1 cellular context compared by ENCODE assay signal in genomic region chr21:41121785-41122415, GRCh38.
TF ChIP-seq lines count a peak whose summit lies in the region.

No MANE protein-coding gene starts in this region.

TF ChIP-seq in K562, 482 proteins besides CTCF, POLR2A, EP300 and RAD21 (continued from another document):
- TF ChIP-seq DEAF1 (CRISPR knock-in tag; IDR thresholded peaks at IDR 0.05), result peak; percentile 51; the same call in 1 of the 2 replicates
- TF ChIP-seq, protein P1, sequence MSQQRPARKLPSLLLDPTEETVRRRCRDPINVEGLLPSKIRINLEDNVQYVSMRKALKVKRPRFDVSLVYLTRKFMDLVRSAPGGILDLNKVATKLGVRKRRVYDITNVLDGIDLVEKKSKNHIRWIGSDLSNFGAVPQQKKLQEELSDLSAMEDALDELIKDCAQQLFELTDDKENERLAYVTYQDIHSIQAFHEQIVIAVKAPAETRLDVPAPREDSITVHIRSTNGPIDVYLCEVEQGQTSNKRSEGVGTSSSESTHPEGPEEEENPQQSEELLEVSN (IDR thresholded peaks at IDR 0.05; ENCODE audit: borderline replicate concordance in 1 of 2, extremely low read depth in 1 of 2, insufficient read depth in 1 of 2, insufficient read length in 1 of 2, low read depth in 1 of 2, low read length in 1 of 2, poor library complexity in 1 of 2, severe bottlenecking in 1 of 2), result peak in 1 of 2 experiments; percentile 16
- no peak for TF ChIP-seq RBM17 (IDR thresholded peaks at IDR 0.05; ENCODE audit: borderline replicate concordance, low read depth, low read length)
- TF ChIP-seq L3MBTL2 (IDR thresholded peaks at IDR 0.05), result peak; percentile 56; the same call in 1 of the 2 replicates
- TF ChIP-seq, protein P2, sequence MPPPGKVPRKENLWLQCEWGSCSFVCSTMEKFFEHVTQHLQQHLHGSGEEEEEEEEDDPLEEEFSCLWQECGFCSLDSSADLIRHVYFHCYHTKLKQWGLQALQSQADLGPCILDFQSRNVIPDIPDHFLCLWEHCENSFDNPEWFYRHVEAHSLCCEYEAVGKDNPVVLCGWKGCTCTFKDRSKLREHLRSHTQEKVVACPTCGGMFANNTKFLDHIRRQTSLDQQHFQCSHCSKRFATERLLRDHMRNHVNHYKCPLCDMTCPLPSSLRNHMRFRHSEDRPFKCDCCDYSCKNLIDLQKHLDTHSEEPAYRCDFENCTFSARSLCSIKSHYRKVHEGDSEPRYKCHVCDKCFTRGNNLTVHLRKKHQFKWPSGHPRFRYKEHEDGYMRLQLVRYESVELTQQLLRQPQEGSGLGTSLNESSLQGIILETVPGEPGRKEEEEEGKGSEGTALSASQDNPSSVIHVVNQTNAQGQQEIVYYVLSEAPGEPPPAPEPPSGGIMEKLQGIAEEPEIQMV (tag; conservative IDR thresholded peaks at IDR 0.05; ENCODE audit: low read depth), result no peak
- TF ChIP-seq ZNF165 (CRISPR knock-in tag; IDR thresholded peaks at IDR 0.05; ENCODE audit: borderline replicate concordance), result no peak
- TF ChIP-seq MYC (IDR thresholded peaks at IDR 0.05; ENCODE audit: low read depth, low read length), result no peak
- no peak for TF ChIP-seq MYC (CRISPR knock-in tag; IDR thresholded peaks at IDR 0.05; ENCODE audit: borderline replicate concordance, low read depth)
- TF ChIP-seq RB1 (IDR thresholded peaks at IDR 0.05; ENCODE audit: low read depth), result no peak; the same call in 1 of the 2 replicates
- no peak for TF ChIP-seq HNRNPH1 (optimal IDR thresholded peaks at IDR 0.05; ENCODE audit: low read depth, low read length)
- TF ChIP-seq XRCC4 (IDR thresholded peaks at IDR 0.05; ENCODE audit: extremely low read depth, insufficient read depth, insufficient read length), result no peak
- TF ChIP-seq ZNF12 (CRISPR knock-in tag; IDR thresholded peaks at IDR 0.05), result no peak
- no peak for TF ChIP-seq CSDE1 (IDR thresholded peaks at IDR 0.05)
